27 cellular contexts compared by ENCODE assay signal in genomic region chr7:80806653-80807052, GRCh38.
DNase-seq lines count a peak whose midpoint lies in the region; ATAC-seq and TF ChIP-seq lines count a peak whose summit lies in the region.
"Had no signal": no experiment of that assay in that cellular context is flagged by ENCODE, and none has a peak within 500 bp of the region (broad histone marks: within the 10 kb centered on the region; RNA-seq: fewer than 3 reads in every experiment).

No MANE protein-coding gene starts in this region.

- H3K79me1 ChIP-seq in IMR-90 (ENCODE audit: low read depth in 1 of 2, low read length in 2 of 2) = peaks cover 0 to 4% of the 10 kb centered on the region in 2 experiments; a peak in 1 of 4 replicates

- no peak overlapping the region for H3K4me2 ChIP-seq in IMR-90 (ENCODE audit: low read depth, low read length)

- no peak overlapping the region for H3K56ac ChIP-seq in IMR-90 (ENCODE audit: extremely low read depth, insufficient read depth, low read length)

- TF ChIP-seq CTCF in IMR-90 (conservative IDR thresholded peaks at IDR 0.05; ENCODE audit: low read depth, low read length) = no peak
- TF ChIP-seq CTCF in sigmoid colon (IDR thresholded peaks at IDR 0.05) = no peak
- no peak for TF ChIP-seq CTCF in prostate gland (IDR thresholded peaks at IDR 0.05)

- H2AK5ac ChIP-seq in IMR-90 (ENCODE audit: low read depth, low read length) = no peak overlapping the region

- H3K14ac ChIP-seq in IMR-90 (replicated peaks; ENCODE audit: low read depth, low read length) = peak overlapping the region; percentile 9; the same call in 1 of the 2 replicates

- CTCF ChIA-PET in IMR-90 (lab: Yijun Ruan, JAX) = interaction anchor here (0.6 kb wide), 1 partner anchor 12 kb away, joined by 3 read pairs; no protein-coding TSS in a partner anchor

- peak overlapping the region; percentile 41 for H2BK5ac ChIP-seq in IMR-90 (ENCODE audit: low read depth, low read length, poor library complexity, severe bottlenecking)

- H3K23ac ChIP-seq in IMR-90 (ENCODE audit: low read depth, low read length) = no peak overlapping the region

- H3K4me3 ChIP-seq in IMR-90 (ENCODE audit: insufficient read depth, low read depth, low read length) (no peak overlapping the region), right cardiac atrium (ENCODE audit: low read length) (no peak overlapping the region), sigmoid colon (no peak overlapping the region), prostate gland (no peak overlapping the region)
- H3K4me3 ChIP-seq: testis, vagina had no signal

- dilution Hi-C loops in IMR-90 (cut with HindIII; ENCODE audit: low sequenced_read_pairs, unreplicated experiment) = no loop called here

- POLR2A ChIA-PET in IMR-90 (lab: Charles Lee; ENCODE audit: unreplicated experiment) = no interaction called here

- TF ChIP-seq EP300 in sigmoid colon (IDR thresholded peaks at IDR 0.05) = no peak

- H3K9me1 ChIP-seq in IMR-90 (ENCODE audit: insufficient read depth, low read length) = peaks cover 3% of the 10 kb centered on the region; the same call in 1 of the 2 replicates

- H4K5ac ChIP-seq in IMR-90 (ENCODE audit: low read depth, low read length) = no peak overlapping the region

- no peak overlapping the region for H4K91ac ChIP-seq in IMR-90 (ENCODE audit: insufficient read depth, low read depth, low read length)

- H3K27me3 ChIP-seq in IMR-90 (ENCODE audit: control insufficient read depth, insufficient read depth, low read length) (no peaks in the 10 kb centered on the region), right cardiac atrium (ENCODE audit: control insufficient read depth, insufficient read depth) (no peaks in the 10 kb centered on the region), sigmoid colon (no peaks in the 10 kb centered on the region), prostate gland (replicated peaks; ENCODE audit: insufficient read depth) (no peaks in the 10 kb centered on the region)
- H3K27me3 ChIP-seq: testis, vagina had no signal

- peak overlapping the region; percentile 14; the same call in 1 of the 2 replicates for H2BK120ac ChIP-seq in IMR-90 (ENCODE audit: low read depth, low read length)

- TF ChIP-seq POLR2A in IMR-90 (IDR thresholded peaks at IDR 0.05; ENCODE audit: low read depth, low read length) = no peak
- TF ChIP-seq POLR2A in sigmoid colon (IDR thresholded peaks at IDR 0.05) = no peak
- no peak for TF ChIP-seq POLR2A in prostate gland (IDR thresholded peaks at IDR 0.05)

- no peak overlapping the region for H4K8ac ChIP-seq in IMR-90 (ENCODE audit: low read depth in 2 of 2, low read length in 2 of 2)

- no peak overlapping the region for H2AK9ac ChIP-seq in IMR-90 (replicated peaks; ENCODE audit: low read depth, low read length, poor library complexity)

- no peak overlapping the region; the same call in 1 of the 2 replicates for H2BK20ac ChIP-seq in IMR-90 (ENCODE audit: low read depth, low read length)

- no peak overlapping the region for H2AFZ ChIP-seq in IMR-90 (replicated peaks; ENCODE audit: low read length, poor library complexity)
- H2AFZ ChIP-seq: parathyroid adenoma had no signal

- WGBS in IMR-90 (ENCODE audit: extremely low coverage in 2 of 2, insufficient read length in 1 of 2), 2 experiments = 100% methylated on average over 1 of the region's 6 CpGs; no CpG with 5 or more reads in 1 of the 2 experiments
- WGBS in right cardiac atrium = 68% methylated on average over 6 of the region's 6 CpGs
- 84 to 87% methylated on average over 6 of the region's 6 CpGs for WGBS in sigmoid colon, 2 donors
- 52% methylated on average over 6 of the region's 6 CpGs for WGBS in prostate gland

- H3K27ac ChIP-seq in IMR-90 (ENCODE audit: insufficient read depth, low read length) = no peak overlapping the region
- peak overlapping the region; percentile 27 for H3K27ac ChIP-seq in right cardiac atrium (ENCODE audit: low read length)
- H3K27ac ChIP-seq in sigmoid colon = peak overlapping the region in 3 of 4 donors; percentile 48 to 52 (median 50)
- no peak overlapping the region for H3K27ac ChIP-seq in prostate gland
- H3K27ac ChIP-seq: HL-60, parathyroid adenoma, testis, vagina had no signal

- no TSS peak for BruUV-seq in IMR-90 (replicated peaks; lab: Mats Ljungman, UMichigan)

- H3K9me3 ChIP-seq in IMR-90 (ENCODE audit: control insufficient read depth, insufficient read depth, low read length) (no peaks in the 10 kb centered on the region), right cardiac atrium (ENCODE audit: control insufficient read depth, low read length) (no peaks in the 10 kb centered on the region), sigmoid colon (no peaks in the 10 kb centered on the region), prostate gland (no peaks in the 10 kb centered on the region)
- H3K9me3 ChIP-seq: testis, vagina had no signal

- no peaks in the 10 kb centered on the region for H3K4me1 ChIP-seq in IMR-90 (ENCODE audit: control insufficient read depth, insufficient read depth, low read length)
- H3K4me1 ChIP-seq in right cardiac atrium (ENCODE audit: control insufficient read depth, insufficient read depth, low read length) = peaks cover 1% of the 10 kb centered on the region
- peaks cover 0 to 30% (median 14%) of the 10 kb centered on the region in 4 donors for H3K4me1 ChIP-seq in sigmoid colon
- no peaks in the 10 kb centered on the region for H3K4me1 ChIP-seq in prostate gland (replicated peaks)
- H3K4me1 ChIP-seq: parathyroid adenoma, testis had no signal

- H3K4ac ChIP-seq in IMR-90 (ENCODE audit: low read depth, low read length) = peak overlapping the region; percentile 7; the same call in 1 of the 2 replicates

- H3K9ac ChIP-seq in IMR-90 (ENCODE audit: low read depth, low read length) = no peak overlapping the region
- H3K9ac ChIP-seq: parathyroid adenoma had no signal

- H3K36me3 ChIP-seq in IMR-90 (ENCODE audit: control insufficient read depth, insufficient read depth, low read length) (no peaks in the 10 kb centered on the region; the same call in 1 of the 2 replicates), sigmoid colon (peaks cover 0 to 39% (median 0%) of the 10 kb centered on the region in 4 donors), prostate gland (no peaks in the 10 kb centered on the region)
- H3K36me3 ChIP-seq: vagina had no signal

- 0 out of 3 replicates have a peak overlapping the region, but pooled peaks have one; percentile 44 for H2BK15ac ChIP-seq in IMR-90 (ENCODE audit: low read depth, low read length)

- TF ChIP-seq RAD21 in IMR-90 (IDR thresholded peaks at IDR 0.05; ENCODE audit: low read length) = no peak

- in situ Hi-C loops in IMR-90 (cut with MboI; ENCODE audit: low sequenced_read_pairs) = no loop called here

- H3K18ac ChIP-seq in IMR-90 (ENCODE audit: low read depth, low read length) = peak overlapping the region; percentile 28; the same call in 1 of the 2 replicates

- intact Hi-C loops in IMR-90 (cut with micrococcal nuclease) (no loop called here), right cardiac atrium (cut with DNase I) (no loop called here), sigmoid colon (cut with DNase I) (no loop called here), prostate gland (cut with DNase I) (no loop called here)

- DNase-seq in IMR-90 = no peak
- DNase-seq in right cardiac atrium = no peak
- no peak for DNase-seq in sigmoid colon
- no peak for DNase-seq in activated effector memory CD4-positive, alpha-beta T cell treated with anti-CD3 and anti-CD28 coated beads, Interleukin-2, amount 50 U/mL, for 16 hours
- no peak for DNase-seq in prostate gland (ENCODE audit: low spot score)
- DNase-seq: activated CD4-positive, alpha-beta memory T cell treated with anti-CD3 and anti-CD28 coated beads for 36 hours; activated CD4-positive, CD25-positive, alpha-beta regulatory T cell treated with anti-CD3 and anti-CD28 coated beads, Interleukin-2, amount 50 U/mL, for 72 hours; activated CD8-positive, alpha-beta memory T cell treated with anti-CD3 and anti-CD28 coated beads, Interleukin-2, amount 50 U/mL, for 4 hours; activated naive CD4-positive, alpha-beta T cell treated with anti-CD3 and anti-CD28 coated beads, Interleukin-2, amount 50 U/mL, for 16 hours; anterior cingulate cortex; Calu3; DND-41; Karpas-422; NCI-H146; NCI-H2107; NCI-H510A; SHP77 treated with DMSO at 0.1 percent for 48 hours; stimulated activated naive CD4-positive, alpha-beta T cell treated with Interleukin-2 at 50 U/mL for 16 hours; T-cell; testis had no signal

- no peaks in the 10 kb centered on the region for H4K20me1 ChIP-seq in IMR-90 (ENCODE audit: insufficient read depth, low read length)

- ATAC-seq in IMR-90 (ENCODE audit: low read depth) (no peak), SK-N-SH treated with all-trans-retinoic acid at 6 μM for 48 hours (peak; percentile 28), right cardiac atrium (no peak), GM19035 (IDR thresholded peaks at IDR 0.05; ENCODE audit: unreplicated experiment) (no peak), GM18909 (IDR thresholded peaks at IDR 0.05; ENCODE audit: poor library complexity, unreplicated experiment) (no peak)
- ATAC-seq: natural killer cell treated with Interleukin-12 subunit alpha and Interleukin-12 subunit beta and Interleukin-15 and Interleukin-18, amount 100 ng/mL, for 72 hours; T-cell had no signal

TF ChIP-seq in IMR-90, 13 proteins besides CTCF, POLR2A, EP300 and RAD21 (continues in another document):
- TF ChIP-seq NFE2L2 (IDR thresholded peaks at IDR 0.05; ENCODE audit: low read depth, low read length) (no peak), MXI1 (IDR thresholded peaks at IDR 0.05; ENCODE audit: borderline replicate concordance, low read depth, low read length) (no peak), FOS (IDR thresholded peaks at IDR 0.05; ENCODE audit: low read depth, low read length) (no peak), CEBPB (IDR thresholded peaks at IDR 0.05; ENCODE audit: low read depth, low read length) (no peak), BHLHE40 (IDR thresholded peaks at IDR 0.05; ENCODE audit: low read depth, low read length) (no peak), MAZ (IDR thresholded peaks at IDR 0.05; ENCODE audit: borderline replicate concordance, low read depth, low read length) (no peak)

Comparison
In these comparisons a context has a peak if more than half of its experiments do, and no peak if none do; other contexts are left out.
1. H3K27ac ChIP-seq: peak in right cardiac atrium (single experiment) and sigmoid colon (3 of 4); none in IMR-90 (single experiment) and prostate gland (0 of 2).